14 cellular contexts compared by ENCODE assay signal in genomic region chr15:77027111-77027696, GRCh38. TPM values are rescaled to one million over a fixed set of nuclear protein-coding genes. Genes with fewer than 3 reads are reported as not detected.
A peak's percentile ranks its signal among the peaks of the same experiment; 100 is the strongest.
DNase-seq lines count a peak whose midpoint lies in the region; ATAC-seq and TF ChIP-seq lines count a peak whose summit lies in the region.
"Had no signal": no experiment of that assay in that cellular context is flagged by ENCODE, and none has a peak within 500 bp of the region (broad histone marks: within the 10 kb centered on the region; RNA-seq: fewer than 3 reads in every experiment).

No MANE protein-coding gene starts in this region.

- peaks cover 0 to 100% (median 80%) of the 10 kb centered on the region in 11 experiments; a peak in 20 of 22 replicates for H4K20me1 ChIP-seq in BLaER1 treated with 17β-estradiol and CSF1 and Interleukin-3, amounts not matched to agents 10 nM and 100 nM
- H4K20me1 ChIP-seq in GM23338 (replicated peaks; ENCODE audit: insufficient read depth), result no peaks in the 10 kb centered on the region

- no peaks in the 10 kb centered on the region; the same call in 2 of the 3 replicates for H3K36me3 Mint-ChIP-seq in GM23338 (ENCODE audit: low read depth)
- H3K36me3 Mint-ChIP-seq in activated naive CD8-positive, alpha-beta T cell treated with anti-CD3 and anti-CD28 coated beads, Interleukin-2, amount 50 U/mL, for 24 hours (ENCODE audit: low read depth), result peaks cover 24% of the 10 kb centered on the region
- H3K36me3 Mint-ChIP-seq in natural killer cell treated with Interleukin-12 subunit alpha and Interleukin-12 subunit beta and Interleukin-15 and Interleukin-18, amount 100 ng/mL, for 72 hours, result peaks cover 2% of the 10 kb centered on the region

- no peak overlapping the region for H3K4me3 Mint-ChIP-seq in GM23338
- no peak overlapping the region for H3K4me3 Mint-ChIP-seq in activated naive CD8-positive, alpha-beta T cell treated with anti-CD3 and anti-CD28 coated beads, Interleukin-2, amount 50 U/mL, for 24 hours
- H3K4me3 Mint-ChIP-seq in natural killer cell treated with Interleukin-12 subunit alpha and Interleukin-12 subunit beta and Interleukin-15 and Interleukin-18, amount 100 ng/mL, for 72 hours, result no peak overlapping the region

- peaks cover 32% of the 10 kb centered on the region for H3K27me3 Mint-ChIP-seq in GM23338 (ENCODE audit: insufficient read depth, low read depth, poor library complexity)
- no peaks in the 10 kb centered on the region for H3K27me3 Mint-ChIP-seq in activated naive CD8-positive, alpha-beta T cell treated with anti-CD3 and anti-CD28 coated beads, Interleukin-2, amount 50 U/mL, for 24 hours
- no peaks in the 10 kb centered on the region for H3K27me3 Mint-ChIP-seq in natural killer cell treated with Interleukin-12 subunit alpha and Interleukin-12 subunit beta and Interleukin-15 and Interleukin-18, amount 100 ng/mL, for 72 hours

- TF ChIP-seq CTCF in GM23338 (conservative IDR thresholded peaks at IDR 0.05; ENCODE audit: low read depth in 2 of 2) (no peak), GM13977 (IDR thresholded peaks at IDR 0.05; ENCODE audit: extremely low read depth, insufficient read depth, missing control alignments) (no peak)

- in situ Hi-C loops in GM13977 (cut with MboI; ENCODE audit: low pct_unique_long_range_greater_than_20kb, low sequenced_read_pairs, unreplicated experiment), result no loop called here

- H3K4me2 ChIP-seq in BLaER1 treated with 17β-estradiol and CSF1 and Interleukin-3, amounts not matched to agents 10 nM and 100 nM, result peak overlapping the region; percentile 6 to 75 (median 44); a peak in 18 of 22 replicates
- H3K4me2 ChIP-seq in GM23338, result peak overlapping the region; percentile 86; the same call in 1 of the 2 replicates

- peak overlapping the region in 6 of 11 experiments; percentile 21 to 74 (median 30); a peak in 9 of 22 replicates for H3K27ac ChIP-seq in BLaER1 treated with 17β-estradiol and CSF1 and Interleukin-3, amounts not matched to agents 10 nM and 100 nM
- no peak overlapping the region for H3K27ac ChIP-seq in GM23338 (ENCODE audit: low read depth)
- H3K27ac ChIP-seq: breast epithelium, testis had no signal

- peak overlapping the region in 8 of 11 experiments; percentile 3 to 69 (median 41); a peak in 12 of 22 replicates for H3K9ac ChIP-seq in BLaER1 treated with 17β-estradiol and CSF1 and Interleukin-3, amounts not matched to agents 10 nM and 100 nM

- ATAC-seq in GM23338 (no peak), HG03045 (IDR thresholded peaks at IDR 0.05; ENCODE audit: unreplicated experiment) (no peak), GM19351 (IDR thresholded peaks at IDR 0.05; ENCODE audit: unreplicated experiment) (no peak)
- ATAC-seq in activated naive CD8-positive, alpha-beta T cell treated with anti-CD3 and anti-CD28 coated beads, Interleukin-2, amount 50 U/mL, for 24 hours, result no peak
- no peak for ATAC-seq in natural killer cell treated with Interleukin-12 subunit alpha and Interleukin-12 subunit beta and Interleukin-15 and Interleukin-18, amount 100 ng/mL, for 72 hours
- ATAC-seq: PC-3 had no signal

- peaks cover 0 to 97% (median 94%) of the 10 kb centered on the region in 11 experiments; a peak in 18 of 22 replicates for H3K36me3 ChIP-seq in BLaER1 treated with 17β-estradiol and CSF1 and Interleukin-3, amounts not matched to agents 10 nM and 100 nM
- H3K36me3 ChIP-seq in GM23338 (ENCODE audit: insufficient read depth), result no peaks in the 10 kb centered on the region
- H3K36me3 ChIP-seq: breast epithelium had no signal

- H3K27me3 ChIP-seq in BLaER1 treated with 17β-estradiol and CSF1 and Interleukin-3, amounts not matched to agents 10 nM and 100 nM, result no peaks in the 10 kb centered on the region
- 0 out of 2 replicates have a peak, but pooled peaks cover 4% of the 10 kb centered on the region for H3K27me3 ChIP-seq in GM23338 (ENCODE audit: insufficient read depth)
- H3K27me3 ChIP-seq: breast epithelium, testis had no signal

- no peaks in the 10 kb centered on the region for H3F3A ChIP-seq in GM23338 (replicated peaks; ENCODE audit: low read depth)

- no peaks in the 10 kb centered on the region for H3K9me2 ChIP-seq in GM23338 (ENCODE audit: insufficient read depth)

- H3K4me1 ChIP-seq in BLaER1 treated with 17β-estradiol and CSF1 and Interleukin-3, amounts not matched to agents 10 nM and 100 nM, result peaks cover 63 to 95% (median 92%) of the 10 kb centered on the region in 10 experiments
- no peaks in the 10 kb centered on the region; the same call in 1 of the 2 replicates for H3K4me1 ChIP-seq in GM23338 (ENCODE audit: insufficient read depth)
- H3K4me1 ChIP-seq: breast epithelium, Caco-2 had no signal

- H2AFZ ChIP-seq in GM23338, result no peak overlapping the region

- DNase-seq in GM23338 (ENCODE audit: low spot score), result no peak
- DNase-seq in activated naive CD8-positive, alpha-beta T cell treated with anti-CD3 and anti-CD28 coated beads, Interleukin-2, amount 50 U/mL, for 24 hours, result no peak
- DNase-seq in natural killer cell treated with Interleukin-12 subunit alpha and Interleukin-12 subunit beta and Interleukin-15 and Interleukin-18, amount 100 ng/mL, for 72 hours (ENCODE audit: low spot score), result peak; percentile 32
- no peak for DNase-seq in NCI-H748 (lab: John Stamatoyannopoulos, UW; ENCODE audit: unreplicated experiment)
- DNase-seq in GM13977 (ENCODE audit: low spot score), result no peak
- DNase-seq: NCI-H1417, PC-3, testis had no signal

- H3K9me3 ChIP-seq in BLaER1 treated with 17β-estradiol and CSF1 and Interleukin-3, amounts not matched to agents 10 nM and 100 nM (replicated peaks in 1 of 11), result no peaks in the 10 kb centered on the region
- H3K9me3 ChIP-seq: breast epithelium, Caco-2, testis had no signal

- no peaks in the 10 kb centered on the region; the same call in 2 of the 3 replicates for H3K9me3 Mint-ChIP-seq in GM23338
- H3K9me3 Mint-ChIP-seq in activated naive CD8-positive, alpha-beta T cell treated with anti-CD3 and anti-CD28 coated beads, Interleukin-2, amount 50 U/mL, for 24 hours, result no peaks in the 10 kb centered on the region
- H3K9me3 Mint-ChIP-seq in natural killer cell treated with Interleukin-12 subunit alpha and Interleukin-12 subunit beta and Interleukin-15 and Interleukin-18, amount 100 ng/mL, for 72 hours, result no peaks in the 10 kb centered on the region

- H3K4me3 ChIP-seq in BLaER1 treated with 17β-estradiol and CSF1 and Interleukin-3, amounts not matched to agents 10 nM and 100 nM, result no peak overlapping the region
- H3K4me3 ChIP-seq in GM23338, result peak overlapping the region; percentile 68; the same call in 1 of the 2 replicates
- H3K4me3 ChIP-seq: breast epithelium, testis had no signal

- no peaks in the 10 kb centered on the region for H3K79me2 ChIP-seq in GM23338 (replicated peaks; ENCODE audit: insufficient read depth)

- H3K27ac Mint-ChIP-seq in GM23338, result peak overlapping the region; percentile 3; the same call in 1 of the 2 replicates
- H3K27ac Mint-ChIP-seq in activated naive CD8-positive, alpha-beta T cell treated with anti-CD3 and anti-CD28 coated beads, Interleukin-2, amount 50 U/mL, for 24 hours, result peak overlapping the region; percentile 75
- peak overlapping the region; percentile 53 to 100 for H3K27ac Mint-ChIP-seq in natural killer cell treated with Interleukin-12 subunit alpha and Interleukin-12 subunit beta and Interleukin-15 and Interleukin-18, amount 100 ng/mL, for 72 hours

- H3K4me1 Mint-ChIP-seq in GM23338, result peaks cover 5% of the 10 kb centered on the region
- H3K4me1 Mint-ChIP-seq in activated naive CD8-positive, alpha-beta T cell treated with anti-CD3 and anti-CD28 coated beads, Interleukin-2, amount 50 U/mL, for 24 hours, result peaks cover 28% of the 10 kb centered on the region
- H3K4me1 Mint-ChIP-seq in natural killer cell treated with Interleukin-12 subunit alpha and Interleukin-12 subunit beta and Interleukin-15 and Interleukin-18, amount 100 ng/mL, for 72 hours (ENCODE audit: low read depth in 2 of 2), result peaks cover 23 to 38% of the 10 kb centered on the region in 2 donors

TF ChIP-seq in GM23338, 12 proteins besides CTCF, POLR2A, EP300 and RAD21:
- no peak for TF ChIP-seq ETS1 (IDR thresholded peaks at IDR 0.05)
- no peak for TF ChIP-seq EZH2phosphoT487 (IDR thresholded peaks at IDR 0.05; ENCODE audit: unreplicated experiment)
- no peak for TF ChIP-seq POLR2AphosphoS5 (IDR thresholded peaks at IDR 0.05; ENCODE audit: low read depth)
- TF ChIP-seq ZNF331 (CRISPR knock-in tag; IDR thresholded peaks at IDR 0.05; ENCODE audit: low read depth), result no peak
- TF ChIP-seq ZNF114 (CRISPR knock-in tag; IDR thresholded peaks at IDR 0.05), result no peak
- no peak for TF ChIP-seq NANOG (IDR thresholded peaks at IDR 0.05; ENCODE audit: borderline replicate concordance)
- TF ChIP-seq EZH2 (IDR thresholded peaks at IDR 0.05; ENCODE audit: low read depth, unreplicated experiment), result no peak

RNA-seq across cellular contexts. Expression of gene PSTPIP1, which starts 32.3 kb away (rescaled TPM):
- total RNA-seq in GM23338 (2014; rRNA removed; shearing (Covaris generic)), result 0.19 and 0.80 TPM in 2 replicates
- 3.7 TPM in 2 replicates for polyA plus RNA-seq in GM23338 (2016; fragmentation: Nextera tagmentation; extraction: Ambion mirVana)
- 100 to 1,000 TPM; 161 to 167 TPM for total RNA-seq in natural killer cell treated with Interleukin-12 subunit alpha and Interleukin-12 subunit beta and Interleukin-15 and Interleukin-18, amount 100 ng/mL, for 72 hours
- total RNA-seq: Caco-2, epithelial cell of proximal tubule, PC-3 had no signal

RNA-seq across cellular contexts. Expression of gene TSPAN3, which starts 43.7 kb away (rescaled TPM):
- total RNA-seq in GM23338 (2014; rRNA removed; shearing (Covaris generic)), result 135 and 159 TPM in 2 replicates
- polyA plus RNA-seq in GM23338 (2016; fragmentation: Nextera tagmentation; extraction: Ambion mirVana), result 72.2 and 72.5 TPM in 2 replicates
- 10 to 100 TPM; 49.3 to 54.9 TPM for total RNA-seq in natural killer cell treated with Interleukin-12 subunit alpha and Interleukin-12 subunit beta and Interleukin-15 and Interleukin-18, amount 100 ng/mL, for 72 hours

Comparison
In these comparisons a context has a peak if more than half of its experiments do, and no peak if none do; other contexts are left out.
1. H3K27ac Mint-ChIP-seq: peak in every context shown above with its lines; median percentile 76 in natural killer cell treated with Interleukin-12 subunit alpha and Interleukin-12 subunit beta and Interleukin-15 and Interleukin-18, amount 100 ng/mL, for 72 hours; 75 in activated naive CD8-positive, alpha-beta T cell treated with anti-CD3 and anti-CD28 coated beads, Interleukin-2, amount 50 U/mL, for 24 hours; 3 in GM23338.
2. RNA of gene PSTPIP1, which starts 32.3 kb away (total RNA-seq): 161 to 167 TPM in natural killer cell treated with Interleukin-12 subunit alpha and Interleukin-12 subunit beta and Interleukin-15 and Interleukin-18, amount 100 ng/mL, for 72 hours; 0.19 to 0.80 TPM in GM23338; every median in the first group is over 10 times any median in the second.